14 cellular contexts compared by ENCODE assay signal in genomic region chr12:79108962-79109361, GRCh38.
A peak's percentile ranks its signal among the peaks of the same experiment; 100 is the strongest.
DNase-seq lines count a peak whose midpoint lies in the region; ATAC-seq and TF ChIP-seq lines count a peak whose summit lies in the region.
"Had no signal": no experiment of that assay in that cellular context is flagged by ENCODE, and none has a peak within 500 bp of the region (broad histone marks: within the 10 kb centered on the region; RNA-seq: fewer than 3 reads in every experiment).

No MANE protein-coding gene starts in this region.

- H3K27me3 ChIP-seq in transverse colon: no peaks in the 10 kb centered on the region

- no peak overlapping the region for H3K27ac ChIP-seq in transverse colon

- H3K36me3 ChIP-seq in mucosa of descending colon (ENCODE audit: low read depth) (no peaks in the 10 kb centered on the region), transverse colon (no peaks in the 10 kb centered on the region)

- DNase-seq in NCI-H69 (lab: John Stamatoyannopoulos, UW) (peak; percentile 14), mucosa of descending colon (no peak), transverse colon (peak; percentile 7), RPMI8226 (no peak), T-helper 9 cell (no peak)
- DNase-seq: C1 segment of cervical spinal cord; Calu3; CD4-positive, alpha-beta memory T cell; COR-L47; DMS153; DND-41; H7 had no signal

- TF ChIP-seq CTCF in mucosa of descending colon (IDR thresholded peaks at IDR 0.05): no peak
- no peak for TF ChIP-seq CTCF in transverse colon (IDR thresholded peaks at IDR 0.05)

- H3K4me3 ChIP-seq in mucosa of descending colon: no peak overlapping the region
- H3K4me3 ChIP-seq in transverse colon: no peak overlapping the region

- no peaks in the 10 kb centered on the region for H3K9me3 ChIP-seq in mucosa of descending colon
- H3K9me3 ChIP-seq in transverse colon: no peaks in the 10 kb centered on the region

- H3K4me1 ChIP-seq in mucosa of descending colon (ENCODE audit: low read depth) (no peaks in the 10 kb centered on the region), transverse colon (no peaks in the 10 kb centered on the region)

- in situ Hi-C loops in transverse colon (cut with MboI; ENCODE audit: low pct_ligation_motif_present in 1 of 4, low pct_unique_long_range_greater_than_20kb in 1 of 4, low sequenced_read_pairs in 3 of 4): no loop called here

- intact Hi-C loops in mucosa of descending colon (cut with DNase I, micrococcal nuclease) (no loop called here), transverse colon (cut with DNase I; ENCODE audit: low total_unique reads) (no loop called here)

- TF ChIP-seq EP300 in transverse colon (IDR thresholded peaks at IDR 0.05; ENCODE audit: low read depth): no peak

- TF ChIP-seq POLR2A in transverse colon (IDR thresholded peaks at IDR 0.05): no peak

- ATAC-seq in mucosa of descending colon: peak; percentile 62
- no peak for ATAC-seq in HG02970 (IDR thresholded peaks at IDR 0.05; ENCODE audit: low FRiP score, unreplicated experiment)
- ATAC-seq: HCT116 had no signal

- WGBS in transverse colon (ENCODE audit: low coverage in 1 of 2), 2 donors: 63% methylated on average over 2 of the region's 2 CpGs; no CpG with 5 or more reads in 1 of the 2 donors

Comparison
In these comparisons a context has a peak if more than half of its experiments do, and no peak if none do; other contexts are left out.
1. DNase-seq: peak in NCI-H69 (single experiment) and transverse colon (single experiment); none in mucosa of descending colon (0 of 3), RPMI8226 (single experiment) and T-helper 9 cell (single experiment).